ENCODE assay signal across 25 cellular contexts in the genomic region with DNA sequence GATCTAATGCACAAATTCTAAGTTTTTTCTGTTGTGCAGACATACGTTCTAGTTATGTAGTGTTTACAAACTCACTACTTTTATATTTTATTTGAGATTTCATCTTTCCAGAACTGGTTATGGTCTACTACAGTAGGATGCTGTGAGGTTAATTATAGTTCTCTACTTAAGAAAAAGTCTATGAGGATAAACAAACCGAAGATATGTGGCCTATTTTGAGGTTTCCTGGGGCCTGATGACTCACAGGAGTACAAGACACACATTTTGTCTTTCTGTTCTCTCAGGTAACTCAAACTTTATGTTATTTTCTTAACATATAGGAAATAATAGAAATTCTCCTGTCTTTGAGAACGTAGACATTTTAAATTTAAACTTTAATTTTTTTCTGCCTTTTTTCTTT. TPM values are rescaled to one million over a fixed set of nuclear protein-coding genes. Genes with fewer than 3 reads are reported as not detected.
DNase-seq lines count a peak whose midpoint lies in the region; ATAC-seq, FAIRE-seq and TF ChIP-seq lines count a peak whose summit lies in the region.
"Had no signal": no experiment of that assay in that cellular context is flagged by ENCODE, and none has a peak within 500 bp of the region (broad histone marks: within the 10 kb centered on the region; RNA-seq: fewer than 3 reads in every experiment).

No MANE protein-coding gene starts in this region.

- H4K20me1 ChIP-seq in Loucy (ENCODE audit: insufficient read depth, low read length, poor library complexity, severe bottlenecking) (no peaks in the 10 kb centered on the region), PC-3 (ENCODE audit: low read length) (no peaks in the 10 kb centered on the region)

- H3K9ac ChIP-seq in Loucy (ENCODE audit: low read depth, low read length, poor library complexity, severe bottlenecking) (no peak overlapping the region), PC-3 (ENCODE audit: low read length) (no peak overlapping the region)

- H3K4me2 ChIP-seq in Loucy (ENCODE audit: low read depth, low read length, poor library complexity, severe bottlenecking), result peak overlapping the region; percentile 49
- H3K4me2 ChIP-seq in PC-3 (ENCODE audit: low read length), result no peak overlapping the region
- H3K4me2 ChIP-seq: A549 had no signal

- FAIRE-seq in urothelium cell line (lab: Jason Lieb, UNC), result no peak
- FAIRE-seq: A549, GM18507, H1 had no signal

- peak; percentile 1 for DNase-seq in GM12865 (ENCODE audit: low read depth)
- DNase-seq in PC-3, result peak; percentile 19
- DNase-seq in urothelium cell line (ENCODE audit: low spot score), result peak; percentile 1
- DNase-seq in DMS53 (lab: John Stamatoyannopoulos, UW), result no peak
- no peak for DNase-seq in NCI-H1105 (lab: John Stamatoyannopoulos, UW)
- DNase-seq: AML-193; CD8-positive, alpha-beta T cell; DND-41; NCI-H1417 treated with DMSO at 0.1 percent for 48 hours; NCI-H187 treated with DMSO at 0.1 percent for 48 hours; NCI-H2171 treated with DMSO at 0.1 percent for 48 hours; NCI-H345; NCI-H510A treated with DMSO at 0.1 percent for 48 hours; NCI-H748 treated with DMSO at 0.1 percent for 48 hours; Right ventricle myocardium superior; RPMI8226; T-helper 1 cell had no signal

- H3F3A ChIP-seq in Loucy (ENCODE audit: low read depth) (no peaks in the 10 kb centered on the region), PC-3 (ENCODE audit: low read length, unreplicated experiment) (no peaks in the 10 kb centered on the region)

- TF ChIP-seq CTCF in GM12865 (IDR thresholded peaks at IDR 0.05; ENCODE audit: insufficient read depth, low read depth, low read length, missing control alignments) (no peak), Loucy (conservative IDR thresholded peaks at IDR 0.05; ENCODE audit: low read length) (no peak), PC-3 (conservative IDR thresholded peaks at IDR 0.05; ENCODE audit: low read depth, low read length) (no peak)

- BruUV-seq in PC-3 (replicated peaks; lab: Mats Ljungman, UMichigan), result no TSS peak

- intact Hi-C loops in PC-3 (cut with micrococcal nuclease), result no loop called here

- H2AFZ ChIP-seq in Loucy (ENCODE audit: low read length) (no peak overlapping the region), PC-3 (ENCODE audit: low read length) (no peak overlapping the region)

- POLR2A ChIA-PET in PC-3 (lab: Charles Lee; ENCODE audit: unreplicated experiment), result no interaction called here

- CTCF ChIA-PET in PC-3 (lab: Charles Lee), result no interaction called here

- H3K79me2 ChIP-seq in Loucy (ENCODE audit: insufficient read depth, low read length), result no peaks in the 10 kb centered on the region
- no peaks in the 10 kb centered on the region for H3K79me2 ChIP-seq in PC-3 (ENCODE audit: low read length)

- no peaks in the 10 kb centered on the region for H3K36me3 ChIP-seq in Loucy (ENCODE audit: insufficient read depth, low read length)
- no peaks in the 10 kb centered on the region for H3K36me3 ChIP-seq in PC-3 (ENCODE audit: low read depth, low read length)
- H3K36me3 ChIP-seq: SJSA1 had no signal

- H3K27ac ChIP-seq in PC-3 (ENCODE audit: low read length), result no peak overlapping the region
- H3K27ac ChIP-seq: A549, C4-2B, SJSA1 had no signal

- H3K9me3 ChIP-seq in Loucy (ENCODE audit: insufficient read depth, low read depth, low read length), result no peaks in the 10 kb centered on the region
- no peaks in the 10 kb centered on the region for H3K9me3 ChIP-seq in PC-3 (ENCODE audit: low read length)
- H3K9me3 ChIP-seq: A549, SJSA1 had no signal

- H3K9me2 ChIP-seq in Loucy (replicated peaks; ENCODE audit: low read depth, low read length), result no peaks in the 10 kb centered on the region
- no peaks in the 10 kb centered on the region for H3K9me2 ChIP-seq in PC-3 (replicated peaks; ENCODE audit: low read length)

- H3K27me3 ChIP-seq in Loucy (ENCODE audit: insufficient read depth, low read length, poor library complexity, severe bottlenecking) (no peaks in the 10 kb centered on the region), PC-3 (ENCODE audit: low read length) (no peaks in the 10 kb centered on the region)
- H3K27me3 ChIP-seq: SJSA1 had no signal

- H3K4me3 ChIP-seq in GM12865 (ENCODE audit: low read depth, low read length) (no peak overlapping the region), Loucy (ENCODE audit: low read length, poor library complexity, severe bottlenecking) (no peak overlapping the region), PC-3 (ENCODE audit: low read length) (no peak overlapping the region)
- H3K4me3 ChIP-seq: A549, SJSA1 had no signal

- H3K4me1 ChIP-seq in Loucy (ENCODE audit: insufficient read depth, low read length, poor library complexity, severe bottlenecking), result peaks cover 25% of the 10 kb centered on the region
- H3K4me1 ChIP-seq in PC-3 (ENCODE audit: insufficient read depth, low read length), result no peaks in the 10 kb centered on the region
- H3K4me1 ChIP-seq: A549, SJSA1 had no signal

- ATAC-seq in PC-3 (peak; percentile 56), HG03097 (IDR thresholded peaks at IDR 0.05; ENCODE audit: low FRiP score, unreplicated experiment) (no peak)
- ATAC-seq: A549; CD8-positive, alpha-beta T cell; HCT116 had no signal

RNA-seq across cellular contexts. Expression of a gene that starts 45.1 kb away (rescaled TPM):
- 0.52 and 0.62 TPM in 2 replicates for total RNA-seq in PC-3 (2014; rRNA removed)
- total RNA-seq: CD8-positive, alpha-beta T cell; SJSA1 had no signal

Comparison
In these comparisons a context has a peak if more than half of its experiments do, and no peak if none do; other contexts are left out.
1. DNase-seq: peak in GM12865 (single experiment), PC-3 (single experiment) and urothelium cell line (single experiment); none in DMS53 (single experiment) and NCI-H1105 (single experiment).